ENCODE assay signal across 8 cellular contexts in the genomic region with DNA sequence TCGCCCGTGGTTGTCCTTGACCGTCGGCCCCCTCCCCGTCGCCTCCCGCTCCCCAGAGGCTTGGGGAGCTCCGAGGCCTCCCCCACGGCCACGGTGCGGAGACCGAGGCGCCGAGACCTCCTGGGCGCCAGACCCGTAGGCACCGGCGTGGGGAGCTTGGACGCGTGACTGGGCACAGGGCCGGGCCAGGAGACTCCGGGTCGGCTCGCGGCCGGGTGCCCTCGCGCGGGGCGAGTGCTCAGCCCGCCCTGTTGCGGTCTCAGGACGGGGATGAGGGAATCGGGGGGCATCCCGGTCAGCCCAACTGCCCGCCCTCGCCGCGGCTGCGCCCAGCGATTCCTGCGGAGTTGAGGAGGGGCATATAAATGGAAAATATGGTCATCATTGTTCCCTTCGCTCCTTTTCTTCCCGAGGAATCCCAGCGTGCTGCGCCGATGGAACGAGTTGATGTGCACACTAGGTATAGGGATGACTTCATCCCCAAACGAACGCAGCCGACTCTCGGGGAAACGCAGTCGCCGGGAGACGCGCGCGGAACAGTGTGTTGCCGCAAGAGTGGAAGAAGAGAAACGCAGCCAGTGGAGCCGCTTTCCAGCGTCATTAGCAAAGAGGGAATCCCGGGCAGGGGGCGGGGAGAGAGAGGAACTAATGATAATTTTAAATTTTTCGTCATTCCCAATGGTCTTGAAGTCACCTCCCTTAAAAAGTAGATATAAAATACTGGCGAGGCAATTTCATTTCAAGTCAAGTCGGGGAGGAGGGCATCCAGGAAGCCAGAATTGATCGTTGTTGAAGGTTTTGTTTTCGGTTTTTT. TPM values are rescaled to one million over a fixed set of nuclear protein-coding genes. Genes with fewer than 3 reads are reported as not detected.
A peak's percentile ranks its signal among the peaks of the same experiment; 100 is the strongest.
DNase-seq lines count a peak whose midpoint lies in the region; ATAC-seq and TF ChIP-seq lines count a peak whose summit lies in the region.

No MANE protein-coding gene starts in this region.

- no peaks in the 10 kb centered on the region for H3K9me3 ChIP-seq in neutrophil

- no peaks in the 10 kb centered on the region for H3K36me3 ChIP-seq in neutrophil

- no peak for TF ChIP-seq CTCF in neutrophil (IDR thresholded peaks at IDR 0.05)

- peak; percentile 82 for DNase-seq in Daoy (ENCODE audit: low read depth)
- peak; percentile 39 for DNase-seq in NCI-H526 treated with DMSO at 0.1 percent for 48 hours (lab: John Stamatoyannopoulos, UW)
- peak; percentile 10 for DNase-seq in activated naive CD8-positive, alpha-beta T cell treated with anti-CD3 and anti-CD28 coated beads, Interleukin-2, amount 50 U/mL, for 24 hours
- peak; percentile 81 for DNase-seq in Right ventricle myocardium superior
- no peak for DNase-seq in NK-92 treated with Interleukin-12 subunit alpha and Interleukin-12 subunit beta, amount 100 ng/mL, for 24 hours (lab: John Stamatoyannopoulos, UW)

- H3K27me3 Mint-ChIP-seq in activated naive CD8-positive, alpha-beta T cell treated with anti-CD3 and anti-CD28 coated beads, Interleukin-2, amount 50 U/mL, for 24 hours: peaks cover 40% of the 10 kb centered on the region

- peaks cover 14 to 22% of the 10 kb centered on the region in 2 experiments for H3K4me1 ChIP-seq in neutrophil (ENCODE audit: control insufficient read depth in 1 of 2, insufficient read depth in 1 of 2, low read depth in 1 of 2, low read length in 1 of 2)

- no peak overlapping the region for H3K27ac ChIP-seq in neutrophil

- intact Hi-C loops in Right ventricle myocardium superior (cut with DNase I): loop anchor here (10.0 kb wide), 1 partner anchor 169 kb away; no protein-coding TSS in a partner anchor

- no peak overlapping the region for H3K27ac Mint-ChIP-seq in activated naive CD8-positive, alpha-beta T cell treated with anti-CD3 and anti-CD28 coated beads, Interleukin-2, amount 50 U/mL, for 24 hours

- peaks cover 12% of the 10 kb centered on the region for H3K4me1 Mint-ChIP-seq in activated naive CD8-positive, alpha-beta T cell treated with anti-CD3 and anti-CD28 coated beads, Interleukin-2, amount 50 U/mL, for 24 hours

- H3K9me3 Mint-ChIP-seq in activated naive CD8-positive, alpha-beta T cell treated with anti-CD3 and anti-CD28 coated beads, Interleukin-2, amount 50 U/mL, for 24 hours: no peaks in the 10 kb centered on the region

- peak overlapping the region; percentile 29 to 66 for H3K4me3 ChIP-seq in neutrophil (ENCODE audit: low read depth in 1 of 2, low read length in 1 of 2)

- peaks cover 90% of the 10 kb centered on the region for H3K27me3 ChIP-seq in neutrophil

- peak overlapping the region; percentile 79 for H3K4me3 Mint-ChIP-seq in activated naive CD8-positive, alpha-beta T cell treated with anti-CD3 and anti-CD28 coated beads, Interleukin-2, amount 50 U/mL, for 24 hours

- ATAC-seq in HG02642 (IDR thresholded peaks at IDR 0.05; ENCODE audit: poor library complexity, unreplicated experiment) (peak; percentile 33), Right ventricle myocardium superior (ENCODE audit: poor library complexity) (peak; percentile 63), GM21619 (IDR thresholded peaks at IDR 0.05; ENCODE audit: unreplicated experiment) (no peak)
- ATAC-seq in activated naive CD8-positive, alpha-beta T cell treated with anti-CD3 and anti-CD28 coated beads, Interleukin-2, amount 50 U/mL, for 24 hours: peak; percentile 30

- no peaks in the 10 kb centered on the region for H3K36me3 Mint-ChIP-seq in activated naive CD8-positive, alpha-beta T cell treated with anti-CD3 and anti-CD28 coated beads, Interleukin-2, amount 50 U/mL, for 24 hours (ENCODE audit: low read depth)

RNA-seq across cellular contexts. Expression of a gene that starts 0.7 kb away (rescaled TPM):
- total RNA-seq in Daoy (2014; rRNA removed; shearing (Covaris generic)): 108 and 149 TPM in 2 replicates
- total RNA-seq in Right ventricle myocardium superior: 70.4 TPM
